ENCODE assay signal across 8 cellular contexts in genomic region chr7:94656925-94657731, GRCh38. TPM values are rescaled to one million over a fixed set of nuclear protein-coding genes. Genes with fewer than 3 reads are reported as not detected.
DNase-seq lines count a peak whose midpoint lies in the region; ATAC-seq, FAIRE-seq and TF ChIP-seq lines count a peak whose summit lies in the region.

No MANE protein-coding gene starts in this region.

- H3K9me3 ChIP-seq in RWPE2 (ENCODE audit: severe bottlenecking): no peaks in the 10 kb centered on the region
- peaks cover 0 to 15% (median 5%) of the 10 kb centered on the region in 4 donors for H3K9me3 ChIP-seq in stomach

- intact Hi-C loops in lower leg skin (cut with DNase I; ENCODE audit: low total_unique reads): no loop called here
- intact Hi-C loops in stomach (cut with DNase I; ENCODE audit: low total_unique reads): no loop called here

- ATAC-seq in RWPE2 (ENCODE audit: low read depth) (no peak), GM21529 (IDR thresholded peaks at IDR 0.05; ENCODE audit: unreplicated experiment) (no peak), HG02623 (IDR thresholded peaks at IDR 0.05; ENCODE audit: unreplicated experiment) (no peak)

- WGBS in lower leg skin, 2 donors: 60 to 65% methylated on average over 36 of the region's 36 CpGs
- 47 to 61% (median 58%) methylated on average over 36 of the region's 36 CpGs for whole genome bisulfite sequencing in stomach, 5 donors

- TF ChIP-seq POLR2A in lower leg skin (IDR thresholded peaks at IDR 0.05) (no peak), stomach (IDR thresholded peaks at IDR 0.05) (no peak)

- H3K27ac ChIP-seq in RWPE2 (ENCODE audit: poor library complexity, severe bottlenecking) (peak overlapping the region; percentile 33), stomach (peak overlapping the region in 4 of 5 donors; percentile 3 to 85 (median 72))

- no peak for TF ChIP-seq EP300 in stomach (IDR thresholded peaks at IDR 0.05)

- H3K4me3 ChIP-seq in RWPE2 (ENCODE audit: severe bottlenecking) (peak overlapping the region; percentile 49), bronchial epithelial cell (ENCODE audit: low read depth, low read length) (peak overlapping the region; percentile 64), lower leg skin (ENCODE audit: low read depth, poor library complexity, severe bottlenecking) (peak overlapping the region; percentile 5), stomach (peak overlapping the region; percentile 55 to 69 (median 58))

- TF ChIP-seq CTCF in RWPE2 (IDR thresholded peaks at IDR 0.05; ENCODE audit: poor library complexity, severe bottlenecking) (no peak), bronchial epithelial cell (IDR thresholded peaks at IDR 0.05; ENCODE audit: insufficient read depth, low read length, severe bottlenecking) (no peak), lower leg skin (IDR thresholded peaks at IDR 0.05) (no peak), stomach (IDR thresholded peaks at IDR 0.05) (no peak)

- no peak for FAIRE-seq in bronchial epithelial cell (lab: Jason Lieb, UNC)

- no peaks in the 10 kb centered on the region for H3K27me3 ChIP-seq in RWPE2 (ENCODE audit: insufficient read depth, poor library complexity, severe bottlenecking)
- H3K27me3 ChIP-seq in bronchial epithelial cell (ENCODE audit: control insufficient read depth, insufficient read depth, low read length): no peaks in the 10 kb centered on the region
- peaks cover 0 to 40% (median 25%) of the 10 kb centered on the region in 3 donors for H3K27me3 ChIP-seq in stomach

- peak; percentile 5 for DNase-seq in stimulated activated CD4-positive, alpha-beta T cell treated with anti-CD3 and anti-CD28 coated beads, Interleukin-12 subunit alpha, Interleukin-12 subunit beta, amount 100 ng/mL, for 4 hours
- no peak for DNase-seq in stimulated activated CD4-positive, alpha-beta T cell treated with anti-CD3 and anti-CD28 coated beads, Interleukin-2, amount 100 ng/mL, for 48 hours
- DNase-seq in RWPE2 (ENCODE audit: low spot score) (no peak), bronchial epithelial cell (ENCODE audit: low read depth) (peak; percentile 34), lower leg skin (ENCODE audit: low spot score in 2 of 2) (no peak), stomach (no peak)

- peaks cover 33% of the 10 kb centered on the region for H3K4me1 ChIP-seq in RWPE2 (ENCODE audit: insufficient read depth, poor library complexity, severe bottlenecking)
- H3K4me1 ChIP-seq in stomach: peaks cover 0 to 44% (median 29%) of the 10 kb centered on the region in 4 donors

- H3K36me3 ChIP-seq in RWPE2 (ENCODE audit: low read depth) (no peaks in the 10 kb centered on the region; the same call in 1 of the 2 replicates), bronchial epithelial cell (ENCODE audit: control insufficient read depth, insufficient read depth, low read length) (no peaks in the 10 kb centered on the region), stomach (no peaks in the 10 kb centered on the region)

RNA-seq across cellular contexts. Expression of gene SGCE, which starts 1.2 kb away (rescaled TPM):
- total RNA-seq in bronchial epithelial cell: 20.0 and 23.0 TPM in 2 replicates
- 10 to 100 TPM in 3 of 4 donors, 1 to 10 TPM in 1; 9.8 to 25.7 (median 17.8) TPM for total RNA-seq in lower leg skin
- 100 to 1,000 TPM in 2 of 5 donors, 10 to 100 TPM in 3; 66.5 to 142 (median 78.7) TPM for total RNA-seq in stomach
- polyA plus RNA-seq in stomach: 10 to 100 TPM; 12.0 to 18.9 (median 12.6) TPM

Comparison
In these comparisons a context has a peak if more than half of its experiments do, and no peak if none do; other contexts are left out.
1. DNase-seq: peak in stimulated activated CD4-positive, alpha-beta T cell treated with anti-CD3 and anti-CD28 coated beads, Interleukin-12 subunit alpha, Interleukin-12 subunit beta, amount 100 ng/mL, for 4 hours (single experiment) and bronchial epithelial cell (single experiment); none in stimulated activated CD4-positive, alpha-beta T cell treated with anti-CD3 and anti-CD28 coated beads, Interleukin-2, amount 100 ng/mL, for 48 hours (0 of 2), RWPE2 (single experiment), lower leg skin (0 of 2) and stomach (single experiment).
2. H3K4me3 ChIP-seq: peak in every context shown above with its lines; median percentile 64 in bronchial epithelial cell; 58 in stomach; 49 in RWPE2; 5 in lower leg skin.